ENCODE assay signal across 8 cellular contexts in the genomic region with DNA sequence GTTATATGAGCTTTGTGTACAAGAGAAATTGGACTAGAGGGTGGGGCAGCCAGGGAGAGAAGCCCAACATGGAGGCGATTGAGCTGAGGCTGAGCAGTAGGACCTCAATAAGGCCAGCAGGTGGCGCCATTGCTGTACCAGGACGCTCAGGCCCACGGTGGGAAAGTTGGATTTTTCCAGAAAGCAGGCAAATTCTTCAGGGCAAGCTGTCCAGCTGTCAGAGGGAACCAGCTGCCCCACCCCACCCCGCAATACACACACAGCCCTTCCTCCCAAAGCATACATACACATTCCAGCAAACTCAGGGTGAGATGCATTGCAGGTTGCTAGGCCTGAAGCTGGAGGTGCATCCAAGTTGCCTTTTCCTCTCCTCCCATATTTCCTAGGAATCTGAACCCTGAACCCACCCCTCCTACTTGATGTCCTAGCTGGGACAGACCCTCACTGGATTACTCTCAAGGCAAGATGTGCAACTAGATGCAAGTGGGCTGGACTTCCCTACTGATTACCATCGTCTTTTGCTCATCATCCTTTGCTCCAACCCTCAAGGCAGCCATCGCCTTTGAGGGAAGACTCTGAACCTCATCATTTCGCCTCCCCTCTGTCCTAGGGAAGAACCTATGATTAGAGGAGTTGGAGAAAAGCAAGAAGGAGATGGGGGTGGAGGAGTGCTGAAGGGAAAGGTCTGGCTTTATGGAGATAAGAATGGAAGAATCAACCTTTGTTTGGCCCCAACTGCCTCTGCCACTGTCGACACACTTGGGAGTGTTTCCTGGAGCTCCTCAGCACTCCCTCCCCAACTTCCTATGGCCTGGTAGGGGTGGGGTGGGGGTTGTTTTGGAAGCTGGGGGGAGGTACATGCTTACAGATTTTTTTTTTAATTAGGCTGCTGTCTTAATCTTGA. TPM values are rescaled to one million over a fixed set of nuclear protein-coding genes. Genes with fewer than 3 reads are reported as not detected.
DNase-seq lines count a peak whose midpoint lies in the region; ATAC-seq and TF ChIP-seq lines count a peak whose summit lies in the region.

No MANE protein-coding gene starts in this region.

- peak; percentile 96 to 98 for TF ChIP-seq CTCF in right atrium auricular region (IDR thresholded peaks at IDR 0.05)

- peak overlapping the region; percentile 51 for H3K27ac ChIP-seq in angular gyrus (ENCODE audit: low read depth, low read length)
- H3K27ac ChIP-seq in right atrium auricular region, result peak overlapping the region; percentile 58 to 66

- H3K27me3 Mint-ChIP-seq in T-helper 17 cell, result peaks cover 13% of the 10 kb centered on the region

- H3K27me3 ChIP-seq in right atrium auricular region, result no peaks in the 10 kb centered on the region

- CTCF ChIA-PET in HEK293T (lab: Yijun Ruan, JAX), result interaction anchor here (0.6 to 2.9 kb wide), 22 partner anchors 11 to 466 kb away, joined by 3 to 29 read pairs (median 5); partner anchors contain the start of gene CD34

- no peaks in the 10 kb centered on the region for H3K9me3 ChIP-seq in T-helper 17 cell (ENCODE audit: control insufficient read depth, low read length, poor library complexity, severe bottlenecking)
- no peaks in the 10 kb centered on the region for H3K9me3 ChIP-seq in right atrium auricular region

- H3K4me1 Mint-ChIP-seq in T-helper 17 cell, result peaks cover 47% of the 10 kb centered on the region

- DNase-seq in GDM1 (lab: John Stamatoyannopoulos, UW), result peak; percentile 59
- DNase-seq in HEK293T (ENCODE audit: extremely low spot score), result peak; percentile 89
- DNase-seq in NCI-H128 (lab: John Stamatoyannopoulos, UW; ENCODE audit: unreplicated experiment), result peak; percentile 37
- DNase-seq in T-helper 17 cell, result peak; percentile 55 to 58 (median 57)
- peak; percentile 94 for DNase-seq in right atrium auricular region (ENCODE audit: low spot score)
- DNase-seq in retina, result peak; percentile 78

- peak overlapping the region; percentile 99 for H3K27ac Mint-ChIP-seq in T-helper 17 cell

- peaks cover 7% of the 10 kb centered on the region for H3K36me3 ChIP-seq in right atrium auricular region

- ATAC-seq in T-helper 17 cell (peak; percentile 80), HG02970 (IDR thresholded peaks at IDR 0.05; ENCODE audit: low FRiP score, unreplicated experiment) (no peak)

- H3K4me3 Mint-ChIP-seq in T-helper 17 cell, result peak overlapping the region; percentile 59

- H3K4me3 ChIP-seq in right atrium auricular region, result no peak overlapping the region

- peaks cover 0 to 72% of the 10 kb centered on the region in 2 donors for H3K4me1 ChIP-seq in right atrium auricular region

- POLR2A ChIA-PET in HEK293T (lab: Yijun Ruan, JAX), result interaction anchor here (1.4 to 1.9 kb wide), 3 partner anchors 11 to 78 kb away, joined by 3 to 8 read pairs (median 5); no protein-coding TSS in a partner anchor

- peaks cover 7% of the 10 kb centered on the region for H3K36me3 Mint-ChIP-seq in T-helper 17 cell (ENCODE audit: low read depth)

TF ChIP-seq in HEK293T, 16 proteins besides CTCF, POLR2A, EP300 and RAD21:
- no peak for TF ChIP-seq HDGF (IDR thresholded peaks at IDR 0.05; ENCODE audit: borderline replicate concordance)
- TF ChIP-seq ELF4 (IDR thresholded peaks at IDR 0.05), result no peak
- no peak for TF ChIP-seq ZNF384 (IDR thresholded peaks at IDR 0.05)
- TF ChIP-seq ARNT (IDR thresholded peaks at IDR 0.05), result no peak
- TF ChIP-seq NFRKB (IDR thresholded peaks at IDR 0.05), result no peak
- no peak for TF ChIP-seq SUZ12 (IDR thresholded peaks at IDR 0.05)
- no peak for TF ChIP-seq LEF1 (IDR thresholded peaks at IDR 0.05; ENCODE audit: borderline replicate concordance)
- no peak for TF ChIP-seq FOXK2 (IDR thresholded peaks at IDR 0.05)
- no peak for TF ChIP-seq CTBP1 (IDR thresholded peaks at IDR 0.05; ENCODE audit: borderline replicate concordance)
- TF ChIP-seq PKNOX1 (IDR thresholded peaks at IDR 0.05), result no peak
- no peak for TF ChIP-seq TARDBP (IDR thresholded peaks at IDR 0.05)
- no peak for TF ChIP-seq BHLHE40 (IDR thresholded peaks at IDR 0.05; ENCODE audit: borderline replicate concordance)
- TF ChIP-seq FOXM1 (IDR thresholded peaks at IDR 0.05; ENCODE audit: borderline replicate concordance), result no peak
- no peak for TF ChIP-seq L3MBTL2 (conservative IDR thresholded peaks at IDR 0.05)
- TF ChIP-seq SP1 (IDR thresholded peaks at IDR 0.05), result no peak
- TF ChIP-seq FOXA1 (IDR thresholded peaks at IDR 0.05), result no peak

RNA-seq across cellular contexts. Expression of gene CD34, which starts 25.5 kb away (rescaled TPM):
- total RNA-seq in T-helper 17 cell (under 1 TPM in 1 of 2 donors, not detected in 1; 0.20 TPM), right atrium auricular region (10 to 100 TPM; 76.7 to 76.8 TPM)

Comparison
In these comparisons a context has a peak if more than half of its experiments do, and no peak if none do; other contexts are left out.
1. DNase-seq: peak in every context shown above with its lines; median percentile 94 in right atrium auricular region; 89 in HEK293T; 78 in retina; 59 in GDM1; 57 in T-helper 17 cell; 37 in NCI-H128.
2. RNA of gene CD34, which starts 25.5 kb away (total RNA-seq): 76.7 to 76.8 TPM in right atrium auricular region; 0.20 TPM in T-helper 17 cell; every median in the first group is over 10 times any median in the second.